ENCODE assay signal across 25 cellular contexts in genomic region chr22:37285937-37286336, GRCh38. TPM values are rescaled to one million over a fixed set of nuclear protein-coding genes. Genes with fewer than 3 reads are reported as not detected.
A peak's percentile ranks its signal among the peaks of the same experiment; 100 is the strongest.
DNase-seq lines count a peak whose midpoint lies in the region; ATAC-seq, FAIRE-seq and TF ChIP-seq lines count a peak whose summit lies in the region.
"Had no signal": no experiment of that assay in that cellular context is flagged by ENCODE, and none has a peak within 500 bp of the region (broad histone marks: within the 10 kb centered on the region; RNA-seq: fewer than 3 reads in every experiment).

No MANE protein-coding gene starts in this region.

- H3K4me3 Mint-ChIP-seq in activated CD4-positive, alpha-beta T cell treated with anti-CD3 and anti-CD28 coated beads, Interleukin-2, amount 10 ng/mL, durations not matched to agents 24 days and 14 days: peak overlapping the region; percentile 53
- H3K4me3 Mint-ChIP-seq in CD4-positive, alpha-beta T cell: peak overlapping the region; percentile 97
- peak overlapping the region; percentile 43 for H3K4me3 Mint-ChIP-seq in activated T-helper 1 cell treated with anti-CD3 and anti-CD28 coated beads, Interleukin-12 subunit alpha, Interleukin-12 subunit beta, Interleukin-2, Interleukin-4 antibody, amounts not matched to agents 30 ng/mL and 10 ng/mL and 1 ng/mL, durations not matched to agents 14 hours and 24 hours and 36 hours
- peak overlapping the region; percentile 53 for H3K4me3 Mint-ChIP-seq in natural killer cell treated with Interleukin-12 subunit alpha and Interleukin-12 subunit beta and Interleukin-15 and Interleukin-18, amount 100 ng/mL, for 72 hours

- H3K36me3 Mint-ChIP-seq in activated CD4-positive, alpha-beta T cell treated with anti-CD3 and anti-CD28 coated beads, Interleukin-2, amount 10 ng/mL, durations not matched to agents 24 days and 14 days (ENCODE audit: low read depth): peaks cover 59% of the 10 kb centered on the region
- peaks cover 82% of the 10 kb centered on the region for H3K36me3 Mint-ChIP-seq in CD4-positive, alpha-beta T cell (ENCODE audit: low read depth)
- peaks cover 47% of the 10 kb centered on the region for H3K36me3 Mint-ChIP-seq in activated T-helper 1 cell treated with anti-CD3 and anti-CD28 coated beads, Interleukin-12 subunit alpha, Interleukin-12 subunit beta, Interleukin-2, Interleukin-4 antibody, amounts not matched to agents 30 ng/mL and 10 ng/mL and 1 ng/mL, durations not matched to agents 14 hours and 24 hours and 36 hours (ENCODE audit: low read depth)
- H3K36me3 Mint-ChIP-seq in natural killer cell treated with Interleukin-12 subunit alpha and Interleukin-12 subunit beta and Interleukin-15 and Interleukin-18, amount 100 ng/mL, for 72 hours: no peaks in the 10 kb centered on the region

- no peaks in the 10 kb centered on the region for H3K9me3 Mint-ChIP-seq in activated CD4-positive, alpha-beta T cell treated with anti-CD3 and anti-CD28 coated beads, Interleukin-2, amount 10 ng/mL, durations not matched to agents 24 days and 14 days
- no peaks in the 10 kb centered on the region for H3K9me3 Mint-ChIP-seq in CD4-positive, alpha-beta T cell
- H3K9me3 Mint-ChIP-seq in activated T-helper 1 cell treated with anti-CD3 and anti-CD28 coated beads, Interleukin-12 subunit alpha, Interleukin-12 subunit beta, Interleukin-2, Interleukin-4 antibody, amounts not matched to agents 30 ng/mL and 10 ng/mL and 1 ng/mL, durations not matched to agents 14 hours and 24 hours and 36 hours: no peaks in the 10 kb centered on the region
- H3K9me3 Mint-ChIP-seq in natural killer cell treated with Interleukin-12 subunit alpha and Interleukin-12 subunit beta and Interleukin-15 and Interleukin-18, amount 100 ng/mL, for 72 hours: no peaks in the 10 kb centered on the region

- no peak overlapping the region for H3K27ac ChIP-seq in CD4-positive, alpha-beta T cell (ENCODE audit: low read depth, low read length)
- H3K27ac ChIP-seq: A549, esophagus muscularis mucosa, gastroesophageal sphincter, pancreas, right lobe of liver, suprapubic skin had no signal

- no peaks in the 10 kb centered on the region for H3K27me3 ChIP-seq in CD4-positive, alpha-beta T cell (ENCODE audit: control insufficient read depth, insufficient read depth, low read length)
- H3K27me3 ChIP-seq: right lobe of liver had no signal

- peaks cover 77% of the 10 kb centered on the region for H3K4me1 Mint-ChIP-seq in activated CD4-positive, alpha-beta T cell treated with anti-CD3 and anti-CD28 coated beads, Interleukin-2, amount 10 ng/mL, durations not matched to agents 24 days and 14 days
- H3K4me1 Mint-ChIP-seq in CD4-positive, alpha-beta T cell (ENCODE audit: low read depth): peaks cover 81% of the 10 kb centered on the region
- H3K4me1 Mint-ChIP-seq in activated T-helper 1 cell treated with anti-CD3 and anti-CD28 coated beads, Interleukin-12 subunit alpha, Interleukin-12 subunit beta, Interleukin-2, Interleukin-4 antibody, amounts not matched to agents 30 ng/mL and 10 ng/mL and 1 ng/mL, durations not matched to agents 14 hours and 24 hours and 36 hours (ENCODE audit: low read depth): peaks cover 90% of the 10 kb centered on the region
- peaks cover 82 to 86% of the 10 kb centered on the region in 2 donors for H3K4me1 Mint-ChIP-seq in natural killer cell treated with Interleukin-12 subunit alpha and Interleukin-12 subunit beta and Interleukin-15 and Interleukin-18, amount 100 ng/mL, for 72 hours (ENCODE audit: low read depth in 2 of 2)

- intact Hi-C loops in activated CD4-positive, alpha-beta T cell treated with anti-CD3 and anti-CD28 coated beads, Interleukin-2, amount 10 ng/mL, durations not matched to agents 24 days and 14 days (cut with micrococcal nuclease): no loop called here
- intact Hi-C loops in CD4-positive, alpha-beta T cell (cut with DNase I, micrococcal nuclease): loop anchor here in 1 of 2 experiments (2.0 kb wide), 1 partner anchor 19 kb away; no protein-coding TSS in a partner anchor
- intact Hi-C loops in activated T-helper 1 cell treated with anti-CD3 and anti-CD28 coated beads, Interleukin-12 subunit alpha, Interleukin-12 subunit beta, Interleukin-2, Interleukin-4 antibody, amounts not matched to agents 30 ng/mL and 10 ng/mL and 1 ng/mL, durations not matched to agents 14 hours and 24 hours and 36 hours (cut with micrococcal nuclease): no loop called here

- peak overlapping the region; percentile 32 for H3K27ac Mint-ChIP-seq in activated CD4-positive, alpha-beta T cell treated with anti-CD3 and anti-CD28 coated beads, Interleukin-2, amount 10 ng/mL, durations not matched to agents 24 days and 14 days
- peak overlapping the region; percentile 96 for H3K27ac Mint-ChIP-seq in CD4-positive, alpha-beta T cell
- peak overlapping the region; percentile 78 for H3K27ac Mint-ChIP-seq in activated T-helper 1 cell treated with anti-CD3 and anti-CD28 coated beads, Interleukin-12 subunit alpha, Interleukin-12 subunit beta, Interleukin-2, Interleukin-4 antibody, amounts not matched to agents 30 ng/mL and 10 ng/mL and 1 ng/mL, durations not matched to agents 14 hours and 24 hours and 36 hours
- H3K27ac Mint-ChIP-seq in natural killer cell treated with Interleukin-12 subunit alpha and Interleukin-12 subunit beta and Interleukin-15 and Interleukin-18, amount 100 ng/mL, for 72 hours: peak overlapping the region; percentile 98 to 99

- CTCF ChIA-PET in CD4-positive, alpha-beta T cell (lab: Charles Lee): interaction anchor here (1.0 to 1.6 kb wide), 2 partner anchors 21 to 31 kb away, joined by 3 to 4 read pairs; no protein-coding TSS in a partner anchor

- H3K9me3 ChIP-seq in CD4-positive, alpha-beta T cell (ENCODE audit: control insufficient read depth, low read length): no peaks in the 10 kb centered on the region
- H3K9me3 ChIP-seq: A549, esophagus muscularis mucosa, gastroesophageal sphincter, pancreas, right lobe of liver, suprapubic skin had no signal

- DNase-seq in activated CD4-positive, alpha-beta T cell treated with anti-CD3 and anti-CD28 coated beads, Interleukin-2, amount 10 ng/mL, durations not matched to agents 24 days and 14 days: no peak
- DNase-seq in activated CD4-positive, alpha-beta T cell treated with anti-CD3 and anti-CD28 coated beads for 1 hour: no peak
- no peak for DNase-seq in CD4-positive, alpha-beta T cell
- no peak for DNase-seq in activated T-helper 1 cell treated with anti-CD3 and anti-CD28 coated beads, Interleukin-12 subunit alpha, Interleukin-12 subunit beta, Interleukin-2, Interleukin-4 antibody, amounts not matched to agents 30 ng/mL and 10 ng/mL and 1 ng/mL, durations not matched to agents 14 hours and 24 hours and 36 hours (ENCODE audit: low spot score)
- no peak for DNase-seq in natural killer cell treated with Interleukin-12 subunit alpha and Interleukin-12 subunit beta and Interleukin-15 and Interleukin-18, amount 100 ng/mL, for 72 hours (ENCODE audit: low spot score)
- DNase-seq in GM19239 (ENCODE audit: insufficient read length, low spot score) (no peak), T1000 (lab: John Stamatoyannopoulos, UW) (no peak), NCI-H2171 (lab: John Stamatoyannopoulos, UW) (no peak)
- DNase-seq: activated effector memory CD4-positive, alpha-beta T cell treated with anti-CD3 and anti-CD28 coated beads, Interleukin-2, amount 50 U/mL, for 16 hours; effector CD4-positive, alpha-beta T cell; NCI-H1417 treated with DMSO at 0.1 percent for 48 hours; NCI-H69; pancreas; right lobe of liver; stimulated activated CD4-positive, alpha-beta T cell treated with anti-CD3 and anti-CD28 coated beads, Interleukin-15, amount 100 ng/mL, for 24 hours had no signal

- no peak for TF ChIP-seq CTCF in CD4-positive, alpha-beta T cell (IDR thresholded peaks at IDR 0.05)

- ATAC-seq in CD4-positive, alpha-beta T cell (ENCODE audit: poor library complexity): no peak
- ATAC-seq in natural killer cell treated with Interleukin-12 subunit alpha and Interleukin-12 subunit beta and Interleukin-15 and Interleukin-18, amount 100 ng/mL, for 72 hours: no peak
- ATAC-seq: A549, gastroesophageal sphincter, HepG2, pancreas, right lobe of liver had no signal

- POLR2A ChIA-PET in CD4-positive, alpha-beta T cell (lab: Charles Lee): interaction anchor here (1.2 to 7.0 kb wide), 4 partner anchors 10 to 39 kb away, joined by 3 to 82 read pairs (median 4); no protein-coding TSS in a partner anchor

- no peaks in the 10 kb centered on the region for H3K27me3 Mint-ChIP-seq in activated CD4-positive, alpha-beta T cell treated with anti-CD3 and anti-CD28 coated beads, Interleukin-2, amount 10 ng/mL, durations not matched to agents 24 days and 14 days
- H3K27me3 Mint-ChIP-seq in CD4-positive, alpha-beta T cell: no peaks in the 10 kb centered on the region
- no peaks in the 10 kb centered on the region for H3K27me3 Mint-ChIP-seq in activated T-helper 1 cell treated with anti-CD3 and anti-CD28 coated beads, Interleukin-12 subunit alpha, Interleukin-12 subunit beta, Interleukin-2, Interleukin-4 antibody, amounts not matched to agents 30 ng/mL and 10 ng/mL and 1 ng/mL, durations not matched to agents 14 hours and 24 hours and 36 hours (ENCODE audit: insufficient read depth)
- H3K27me3 Mint-ChIP-seq in natural killer cell treated with Interleukin-12 subunit alpha and Interleukin-12 subunit beta and Interleukin-15 and Interleukin-18, amount 100 ng/mL, for 72 hours: no peaks in the 10 kb centered on the region

- no peak for FAIRE-seq in GM19239 (lab: Jason Lieb, UNC)
- FAIRE-seq: A549, astrocyte, G401.6, HepG2, keratinocyte, pancreas, urothelium cell line had no signal

RNA-seq across cellular contexts. Expression of gene CYTH4, which starts 3.6 kb away (rescaled TPM):
- total RNA-seq in activated CD4-positive, alpha-beta T cell treated with anti-CD3 and anti-CD28 coated beads, Interleukin-2, amount 10 ng/mL, durations not matched to agents 24 days and 14 days: 43.5 and 44.9 TPM in 2 replicates
- total RNA-seq in CD4-positive, alpha-beta T cell: 100 to 1,000 TPM; 134 to 138 TPM
- total RNA-seq in activated T-helper 1 cell treated with anti-CD3 and anti-CD28 coated beads, Interleukin-12 subunit alpha, Interleukin-12 subunit beta, Interleukin-2, Interleukin-4 antibody, amounts not matched to agents 30 ng/mL and 10 ng/mL and 1 ng/mL, durations not matched to agents 14 hours and 24 hours and 36 hours: 49.5 and 57.1 TPM in 2 replicates
- 10 to 100 TPM; 36.0 to 41.1 TPM for total RNA-seq in natural killer cell treated with Interleukin-12 subunit alpha and Interleukin-12 subunit beta and Interleukin-15 and Interleukin-18, amount 100 ng/mL, for 72 hours
- total RNA-seq: astrocyte, HepG2, lung microvascular endothelial cell had no signal

RNA-seq across cellular contexts. Expression of gene RAC2, which starts 41.9 kb away (rescaled TPM):
- total RNA-seq in activated CD4-positive, alpha-beta T cell treated with anti-CD3 and anti-CD28 coated beads, Interleukin-2, amount 10 ng/mL, durations not matched to agents 24 days and 14 days: 519 and 540 TPM in 2 replicates
- total RNA-seq in CD4-positive, alpha-beta T cell: 100 to 1,000 TPM; 174 to 180 TPM
- 592 and 614 TPM in 2 replicates for total RNA-seq in activated T-helper 1 cell treated with anti-CD3 and anti-CD28 coated beads, Interleukin-12 subunit alpha, Interleukin-12 subunit beta, Interleukin-2, Interleukin-4 antibody, amounts not matched to agents 30 ng/mL and 10 ng/mL and 1 ng/mL, durations not matched to agents 14 hours and 24 hours and 36 hours
- 1,000 to 10,000 TPM in 1 of 2 donors, 100 to 1,000 TPM in 1; 666 to 1,078 TPM for total RNA-seq in natural killer cell treated with Interleukin-12 subunit alpha and Interleukin-12 subunit beta and Interleukin-15 and Interleukin-18, amount 100 ng/mL, for 72 hours
- total RNA-seq: HepG2 had no signal

Comparison
In these comparisons a context has a peak if more than half of its experiments do, and no peak if none do; other contexts are left out.
1. H3K27ac Mint-ChIP-seq: peak in every context shown above with its lines; median percentile 98 in natural killer cell treated with Interleukin-12 subunit alpha and Interleukin-12 subunit beta and Interleukin-15 and Interleukin-18, amount 100 ng/mL, for 72 hours; 96 in CD4-positive, alpha-beta T cell; 78 in activated T-helper 1 cell treated with anti-CD3 and anti-CD28 coated beads, Interleukin-12 subunit alpha, Interleukin-12 subunit beta, Interleukin-2, Interleukin-4 antibody, amounts not matched to agents 30 ng/mL and 10 ng/mL and 1 ng/mL, durations not matched to agents 14 hours and 24 hours and 36 hours; 32 in activated CD4-positive, alpha-beta T cell treated with anti-CD3 and anti-CD28 coated beads, Interleukin-2, amount 10 ng/mL, durations not matched to agents 24 days and 14 days.
2. H3K4me3 Mint-ChIP-seq: peak in every context shown above with its lines; median percentile 97 in CD4-positive, alpha-beta T cell; 53 in activated CD4-positive, alpha-beta T cell treated with anti-CD3 and anti-CD28 coated beads, Interleukin-2, amount 10 ng/mL, durations not matched to agents 24 days and 14 days; 53 in natural killer cell treated with Interleukin-12 subunit alpha and Interleukin-12 subunit beta and Interleukin-15 and Interleukin-18, amount 100 ng/mL, for 72 hours; 43 in activated T-helper 1 cell treated with anti-CD3 and anti-CD28 coated beads, Interleukin-12 subunit alpha, Interleukin-12 subunit beta, Interleukin-2, Interleukin-4 antibody, amounts not matched to agents 30 ng/mL and 10 ng/mL and 1 ng/mL, durations not matched to agents 14 hours and 24 hours and 36 hours.